Comparison of ENCODE assay signal across 9 cellular contexts in genomic region chr4:133151301-133151680, GRCh38. TPM values are rescaled to one million over a fixed set of nuclear protein-coding genes. Genes with fewer than 3 reads are reported as not detected.
DNase-seq lines count a peak whose midpoint lies in the region; ATAC-seq and TF ChIP-seq lines count a peak whose summit lies in the region.
"Had no signal": no experiment of that assay in that cellular context is flagged by ENCODE, and none has a peak within 500 bp of the region (broad histone marks: within the 10 kb centered on the region; RNA-seq: fewer than 3 reads in every experiment).

No MANE protein-coding gene starts in this region.

- no peak for ATAC-seq in HG02798 (IDR thresholded peaks at IDR 0.05; ENCODE audit: poor library complexity, unreplicated experiment)

- DNase-seq in EH (ENCODE audit: low read depth) (peak; percentile 15), NCI-H510A treated with DMSO at 0.1 percent for 48 hours (lab: John Stamatoyannopoulos, UW) (peak; percentile 8), fibroblast of villous mesenchyme (ENCODE audit: low read depth) (no peak), NCI-H2196 (lab: John Stamatoyannopoulos, UW; ENCODE audit: unreplicated experiment) (no peak), T1000 (lab: John Stamatoyannopoulos, UW) (no peak)
- DNase-seq in NK-92 treated with Interleukin-12 subunit alpha and Interleukin-12 subunit beta, amount 100 ng/mL, for 24 hours (lab: John Stamatoyannopoulos, UW): no peak
- DNase-seq: NCI-H1048 had no signal

- no peak for TF ChIP-seq CTCF in fibroblast of villous mesenchyme (IDR thresholded peaks at IDR 0.05; ENCODE audit: insufficient read depth, low read depth, low read length)

- peaks cover 13% of the 10 kb centered on the region for H3K4me1 ChIP-seq in rectal smooth muscle tissue (ENCODE audit: control insufficient read depth, insufficient read depth, low read length)

- no peak overlapping the region for H3K9ac ChIP-seq in rectal smooth muscle tissue (ENCODE audit: low read length)

- no peaks in the 10 kb centered on the region for H3K36me3 ChIP-seq in rectal smooth muscle tissue (ENCODE audit: control insufficient read depth, insufficient read depth, low read length)

- H3K4me3 ChIP-seq in fibroblast of villous mesenchyme (ENCODE audit: low read depth, low read length) (peak overlapping the region; percentile 61), rectal smooth muscle tissue (ENCODE audit: low read length) (peak overlapping the region; percentile 70)

- H3K27me3 ChIP-seq in rectal smooth muscle tissue (ENCODE audit: control insufficient read depth, insufficient read depth, low read length): peaks cover 21% of the 10 kb centered on the region

- no peak overlapping the region for H3K27ac ChIP-seq in rectal smooth muscle tissue (ENCODE audit: low read depth, low read length)

RNA-seq across cellular contexts. Expression of gene PCDH10, which starts 2.2 kb away (rescaled TPM):
- total RNA-seq in fibroblast of villous mesenchyme: 16.4 and 25.8 TPM in 2 replicates

Comparison
In these comparisons a context has a peak if more than half of its experiments do, and no peak if none do; other contexts are left out.
1. DNase-seq: peak in EH (single experiment) and NCI-H510A treated with DMSO at 0.1 percent for 48 hours (single experiment); none in fibroblast of villous mesenchyme (single experiment), NCI-H2196 (single experiment), T1000 (single experiment) and NK-92 treated with Interleukin-12 subunit alpha and Interleukin-12 subunit beta, amount 100 ng/mL, for 24 hours (single experiment).